Comparison of ENCODE assay signal across 19 cellular contexts in the genomic region with DNA sequence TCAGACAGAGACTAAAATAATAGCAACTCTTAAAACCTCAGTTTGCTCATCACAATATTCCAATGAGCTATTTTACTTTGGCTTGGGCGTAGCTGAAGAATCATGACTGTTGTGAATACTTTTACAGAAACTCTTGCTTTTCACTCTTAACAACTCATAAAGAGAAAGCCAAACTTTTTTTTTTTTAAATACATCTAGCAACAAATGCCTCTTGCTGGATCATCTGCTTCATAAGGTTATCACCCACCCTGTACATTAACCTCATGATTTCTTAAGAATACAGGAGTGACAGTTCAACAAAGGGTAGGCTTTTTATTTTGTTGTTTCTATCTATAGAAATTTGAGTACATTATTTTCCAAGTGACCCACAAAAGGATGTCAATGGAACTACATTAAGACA.
DNase-seq lines count a peak whose midpoint lies in the region; ATAC-seq and TF ChIP-seq lines count a peak whose summit lies in the region.
"Had no signal": no experiment of that assay in that cellular context is flagged by ENCODE, and none has a peak within 500 bp of the region (broad histone marks: within the 10 kb centered on the region; RNA-seq: fewer than 3 reads in every experiment).

No MANE protein-coding gene starts in this region.

- H3K14ac ChIP-seq in IMR-90 (replicated peaks; ENCODE audit: low read depth, low read length): no peak overlapping the region

- dilution Hi-C loops in IMR-90 (cut with HindIII; ENCODE audit: low sequenced_read_pairs, unreplicated experiment): no loop called here

- intact Hi-C loops in IMR-90 (cut with micrococcal nuclease): loop anchor here (5.0 kb wide), 1 partner anchor 42 kb away; no protein-coding TSS in a partner anchor
- intact Hi-C loops in activated T-helper 2 cell treated with anti-CD3 and anti-CD28 coated beads, Interferon-gamma antibody, Interleukin-2, Interleukin-4, amounts not matched to agents 10 μg/mL and 5 μg/mL and 100 μg/mL, durations not matched to agents 14 hours and 24 hours and 36 hours (cut with micrococcal nuclease): loop anchor here (5.0 kb wide), 1 partner anchor 52 kb away; no protein-coding TSS in a partner anchor

- no peak overlapping the region; the same call in 1 of the 2 replicates for H3K4ac ChIP-seq in IMR-90 (ENCODE audit: low read depth, low read length)

- TF ChIP-seq RAD21 in IMR-90 (IDR thresholded peaks at IDR 0.05; ENCODE audit: low read length): no peak

- no peak overlapping the region; the same call in 1 of the 2 replicates for H2BK20ac ChIP-seq in IMR-90 (ENCODE audit: low read depth, low read length)

- H3K27me3 ChIP-seq in IMR-90 (ENCODE audit: control insufficient read depth, insufficient read depth, low read length) (no peaks in the 10 kb centered on the region), foreskin keratinocyte (no peaks in the 10 kb centered on the region)
- H3K27me3 ChIP-seq: BLaER1 had no signal

- peak overlapping the region; percentile 12 for H2BK5ac ChIP-seq in IMR-90 (ENCODE audit: low read depth, low read length, poor library complexity, severe bottlenecking)

- H3K18ac ChIP-seq in IMR-90 (ENCODE audit: low read depth, low read length): peak overlapping the region; percentile 53; the same call in 1 of the 2 replicates

- peaks cover 5% of the 10 kb centered on the region for H3K9me1 ChIP-seq in IMR-90 (ENCODE audit: insufficient read depth, low read length)

- H4K8ac ChIP-seq in IMR-90 (ENCODE audit: low read depth in 2 of 2, low read length in 2 of 2): no peak overlapping the region; a peak in 1 of 4 replicates

- DNase-seq in IMR-90 (no peak), SIG-M5 (lab: John Stamatoyannopoulos, UW) (no peak), foreskin keratinocyte (no peak)
- DNase-seq in activated T-helper 2 cell treated with anti-CD3 and anti-CD28 coated beads, Interferon-gamma antibody, Interleukin-2, Interleukin-4, amounts not matched to agents 10 μg/mL and 5 μg/mL and 100 μg/mL, durations not matched to agents 14 hours and 24 hours and 36 hours (ENCODE audit: low spot score): no peak
- no peak for DNase-seq in stimulated activated naive B cell treated with anti-CD40 and anti-IgM and Interleukin-4, amounts not matched to agents 10 μg/mL and 1 μg/mL and 100 μg/mL, for 72 hours
- DNase-seq: 8988T; ACHN; BE2C; C1 segment of cervical spinal cord; Calu3; CD4-positive, alpha-beta memory T cell; CD4-positive, CD25-positive, alpha-beta regulatory T cell; CD8-positive, alpha-beta memory T cell; COR-L47; DMS79 treated with DMSO at 0.1 percent for 48 hours; GF-D8 had no signal

- no peaks in the 10 kb centered on the region for H3K79me1 ChIP-seq in IMR-90 (ENCODE audit: low read depth in 1 of 2, low read length in 2 of 2)

- H2BK15ac ChIP-seq in IMR-90 (ENCODE audit: low read depth, low read length): no peak overlapping the region

- peaks cover 13% of the 10 kb centered on the region for H3K36me3 Mint-ChIP-seq in activated T-helper 2 cell treated with anti-CD3 and anti-CD28 coated beads, Interferon-gamma antibody, Interleukin-2, Interleukin-4, amounts not matched to agents 10 μg/mL and 5 μg/mL and 100 μg/mL, durations not matched to agents 14 hours and 24 hours and 36 hours (ENCODE audit: low read depth)
- H3K36me3 Mint-ChIP-seq in stimulated activated naive B cell treated with anti-CD40 and anti-IgM and Interleukin-4, amounts not matched to agents 10 μg/mL and 1 μg/mL and 100 μg/mL, for 72 hours: no peaks in the 10 kb centered on the region
- H3K36me3 Mint-ChIP-seq: CD14-positive monocyte; CD4-positive, alpha-beta memory T cell; CD4-positive, CD25-positive, alpha-beta regulatory T cell had no signal

- WGBS in IMR-90 (ENCODE audit: extremely low coverage in 2 of 2, insufficient read length in 1 of 2), 2 experiments: 100% methylated on average over 1 of the region's 1 CpG; no CpG with 5 or more reads in 1 of the 2 experiments

- H4K5ac ChIP-seq in IMR-90 (ENCODE audit: low read depth, low read length): peak overlapping the region; percentile 73; the same call in 1 of the 2 replicates

- H3K27ac Mint-ChIP-seq in activated T-helper 2 cell treated with anti-CD3 and anti-CD28 coated beads, Interferon-gamma antibody, Interleukin-2, Interleukin-4, amounts not matched to agents 10 μg/mL and 5 μg/mL and 100 μg/mL, durations not matched to agents 14 hours and 24 hours and 36 hours: peak overlapping the region; percentile 38
- no peak overlapping the region for H3K27ac Mint-ChIP-seq in stimulated activated naive B cell treated with anti-CD40 and anti-IgM and Interleukin-4, amounts not matched to agents 10 μg/mL and 1 μg/mL and 100 μg/mL, for 72 hours
- H3K27ac Mint-ChIP-seq: CD14-positive monocyte; CD4-positive, alpha-beta memory T cell; CD4-positive, CD25-positive, alpha-beta regulatory T cell; CD8-positive, alpha-beta memory T cell had no signal

- no peak overlapping the region for H3K4me3 ChIP-seq in IMR-90 (ENCODE audit: insufficient read depth, low read depth, low read length)
- H3K4me3 ChIP-seq: BLaER1 had no signal

- no peak for TF ChIP-seq CTCF in IMR-90 (conservative IDR thresholded peaks at IDR 0.05; ENCODE audit: low read depth, low read length)
- no peak for TF ChIP-seq CTCF in foreskin keratinocyte (conservative IDR thresholded peaks at IDR 0.05)

- BruUV-seq in IMR-90 (replicated peaks; lab: Mats Ljungman, UMichigan): no TSS peak

- no peak for ATAC-seq in IMR-90 (ENCODE audit: low read depth)
- peak; percentile 57 to 61 for ATAC-seq in stimulated activated naive B cell treated with anti-CD40 and anti-IgM and Interleukin-4, amounts not matched to agents 10 μg/mL and 1 μg/mL and 100 μg/mL, for 72 hours (replicated peaks)
- no peak for ATAC-seq in HG02759 (IDR thresholded peaks at IDR 0.05; ENCODE audit: unreplicated experiment)
- ATAC-seq in foreskin keratinocyte: no peak

- POLR2A ChIA-PET in IMR-90 (lab: Charles Lee; ENCODE audit: unreplicated experiment): interaction anchor here (1.0 kb wide), 1 partner anchor 493 kb away, joined by 3 read pairs; no protein-coding TSS in a partner anchor

- H3K9me3 ChIP-seq in IMR-90 (ENCODE audit: control insufficient read depth, insufficient read depth, low read length): no peaks in the 10 kb centered on the region
- H3K9me3 ChIP-seq: BE2C, BLaER1 had no signal

- H3K4me2 ChIP-seq in IMR-90 (ENCODE audit: low read depth, low read length): no peak overlapping the region
- H3K4me2 ChIP-seq: BLaER1 had no signal

- H3K23ac ChIP-seq in IMR-90 (ENCODE audit: low read depth, low read length): no peak overlapping the region

- H3K9me3 Mint-ChIP-seq in activated T-helper 2 cell treated with anti-CD3 and anti-CD28 coated beads, Interferon-gamma antibody, Interleukin-2, Interleukin-4, amounts not matched to agents 10 μg/mL and 5 μg/mL and 100 μg/mL, durations not matched to agents 14 hours and 24 hours and 36 hours: peaks cover 4% of the 10 kb centered on the region
- no peaks in the 10 kb centered on the region for H3K9me3 Mint-ChIP-seq in stimulated activated naive B cell treated with anti-CD40 and anti-IgM and Interleukin-4, amounts not matched to agents 10 μg/mL and 1 μg/mL and 100 μg/mL, for 72 hours

- H2AK9ac ChIP-seq in IMR-90 (replicated peaks; ENCODE audit: low read depth, low read length, poor library complexity): no peak overlapping the region

- CTCF ChIA-PET in IMR-90 (lab: Yijun Ruan, JAX): interaction anchor here (0.7 to 1.3 kb wide), 4 partner anchors 12 to 158 kb away, joined by 3 to 7 read pairs (median 4); no protein-coding TSS in a partner anchor

- no peak overlapping the region for H3K9ac ChIP-seq in IMR-90 (ENCODE audit: low read depth, low read length)
- H3K9ac ChIP-seq: BLaER1 had no signal

- H2BK120ac ChIP-seq in IMR-90 (ENCODE audit: low read depth, low read length): peak overlapping the region; percentile 11; the same call in 1 of the 2 replicates

- no peaks in the 10 kb centered on the region for H4K20me1 ChIP-seq in IMR-90 (ENCODE audit: insufficient read depth, low read length)
- H4K20me1 ChIP-seq: BLaER1 had no signal

- no peaks in the 10 kb centered on the region for H3K36me3 ChIP-seq in IMR-90 (ENCODE audit: control insufficient read depth, insufficient read depth, low read length)
- H3K36me3 ChIP-seq: BE2C, BLaER1 had no signal

- no peaks in the 10 kb centered on the region for H3K27me3 Mint-ChIP-seq in activated T-helper 2 cell treated with anti-CD3 and anti-CD28 coated beads, Interferon-gamma antibody, Interleukin-2, Interleukin-4, amounts not matched to agents 10 μg/mL and 5 μg/mL and 100 μg/mL, durations not matched to agents 14 hours and 24 hours and 36 hours (ENCODE audit: low read depth)
- H3K27me3 Mint-ChIP-seq in stimulated activated naive B cell treated with anti-CD40 and anti-IgM and Interleukin-4, amounts not matched to agents 10 μg/mL and 1 μg/mL and 100 μg/mL, for 72 hours: peaks cover 0 to 4% of the 10 kb centered on the region in 2 donors
- H3K27me3 Mint-ChIP-seq: CD4-positive, CD25-positive, alpha-beta regulatory T cell had no signal

- no peak overlapping the region for H3K4me3 Mint-ChIP-seq in activated T-helper 2 cell treated with anti-CD3 and anti-CD28 coated beads, Interferon-gamma antibody, Interleukin-2, Interleukin-4, amounts not matched to agents 10 μg/mL and 5 μg/mL and 100 μg/mL, durations not matched to agents 14 hours and 24 hours and 36 hours (ENCODE audit: low read depth)
- no peak overlapping the region for H3K4me3 Mint-ChIP-seq in stimulated activated naive B cell treated with anti-CD40 and anti-IgM and Interleukin-4, amounts not matched to agents 10 μg/mL and 1 μg/mL and 100 μg/mL, for 72 hours
- H3K4me3 Mint-ChIP-seq: CD14-positive monocyte; CD4-positive, alpha-beta memory T cell; CD4-positive, CD25-positive, alpha-beta regulatory T cell; CD8-positive, alpha-beta memory T cell had no signal

- no peak for TF ChIP-seq POLR2A in IMR-90 (IDR thresholded peaks at IDR 0.05; ENCODE audit: low read depth, low read length)

- H3K4me1 ChIP-seq in IMR-90 (ENCODE audit: control insufficient read depth, insufficient read depth, low read length) (peaks cover 17% of the 10 kb centered on the region), foreskin keratinocyte (peaks cover 9% of the 10 kb centered on the region)
- H3K4me1 ChIP-seq: BE2C had no signal

- H2AFZ ChIP-seq in IMR-90 (replicated peaks; ENCODE audit: low read length, poor library complexity): no peak overlapping the region

- in situ Hi-C loops in IMR-90 (cut with MboI; ENCODE audit: low sequenced_read_pairs): no loop called here

- H3K27ac ChIP-seq in IMR-90 (ENCODE audit: insufficient read depth, low read length) (no peak overlapping the region), foreskin keratinocyte (no peak overlapping the region)
- H3K27ac ChIP-seq: BLaER1 had no signal

- peaks cover 41% of the 10 kb centered on the region for H3K4me1 Mint-ChIP-seq in activated T-helper 2 cell treated with anti-CD3 and anti-CD28 coated beads, Interferon-gamma antibody, Interleukin-2, Interleukin-4, amounts not matched to agents 10 μg/mL and 5 μg/mL and 100 μg/mL, durations not matched to agents 14 hours and 24 hours and 36 hours (ENCODE audit: low read depth)
- H3K4me1 Mint-ChIP-seq in stimulated activated naive B cell treated with anti-CD40 and anti-IgM and Interleukin-4, amounts not matched to agents 10 μg/mL and 1 μg/mL and 100 μg/mL, for 72 hours: peaks cover 4 to 5% of the 10 kb centered on the region in 2 donors
- H3K4me1 Mint-ChIP-seq: CD14-positive monocyte; CD4-positive, alpha-beta memory T cell; CD4-positive, CD25-positive, alpha-beta regulatory T cell; CD8-positive, alpha-beta memory T cell had no signal

- no peak overlapping the region for H3K56ac ChIP-seq in IMR-90 (ENCODE audit: extremely low read depth, insufficient read depth, low read length)

- no peak overlapping the region; the same call in 1 of the 2 replicates for H4K91ac ChIP-seq in IMR-90 (ENCODE audit: insufficient read depth, low read depth, low read length)

- H2AK5ac ChIP-seq in IMR-90 (ENCODE audit: low read depth, low read length): no peak overlapping the region

Comparison
In these comparisons a context has a peak if more than half of its experiments do, and no peak if none do; other contexts are left out.
1. ATAC-seq: peak in stimulated activated naive B cell treated with anti-CD40 and anti-IgM and Interleukin-4, amounts not matched to agents 10 μg/mL and 1 μg/mL and 100 μg/mL, for 72 hours (2 of 2); none in IMR-90 (single experiment), HG02759 (single experiment) and foreskin keratinocyte (single experiment).